Comparison of ENCODE assay signal across 1 cellular context in the genomic region with DNA sequence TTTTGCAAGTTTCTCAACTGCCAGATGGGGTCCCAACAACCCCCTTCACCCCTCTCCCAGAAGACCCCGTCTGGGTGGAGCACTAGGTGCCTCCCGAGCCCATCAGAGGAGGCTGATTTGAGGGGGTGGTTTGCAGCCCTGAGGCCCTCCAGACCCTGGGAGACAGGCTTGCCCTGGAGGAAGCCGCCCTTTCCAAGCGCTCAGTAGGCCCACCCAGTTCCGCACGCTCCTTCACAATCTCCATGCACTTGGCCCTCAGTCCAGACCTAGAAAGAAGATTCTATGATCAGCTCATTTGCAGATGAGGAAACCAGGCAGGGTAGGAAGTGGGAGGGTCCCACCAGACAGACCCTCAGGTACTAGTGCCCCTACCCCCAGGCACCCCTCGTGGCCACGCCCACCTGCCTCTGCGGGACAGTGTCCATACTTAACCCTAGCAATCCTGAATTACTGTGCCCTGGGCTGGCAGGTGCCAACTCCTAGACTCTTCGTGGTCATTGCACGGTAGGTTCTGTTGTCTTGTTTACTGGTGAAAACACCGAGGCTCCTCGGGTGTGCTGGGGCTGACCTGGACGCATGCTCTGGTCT.
TF ChIP-seq lines count a peak whose summit lies in the region.

No MANE protein-coding gene starts in this region.

TF ChIP-seq in H1, 55 proteins besides CTCF, POLR2A, EP300 and RAD21:
- TF ChIP-seq RNF2 (IDR thresholded peaks at IDR 0.05; ENCODE audit: borderline replicate concordance, low read depth, low read length, missing control alignments, poor library complexity, severe bottlenecking) = no peak
- no peak for TF ChIP-seq YY1 (IDR thresholded peaks at IDR 0.05; ENCODE audit: low read depth, low read length)
- no peak for TF ChIP-seq TAF7 (optimal IDR thresholded peaks at IDR 0.05; ENCODE audit: borderline replicate concordance, low read depth, low read length)
- no peak for TF ChIP-seq NRF1 (IDR thresholded peaks at IDR 0.05; ENCODE audit: low read depth, low read length)
- no peak for TF ChIP-seq RBBP5 (IDR thresholded peaks at IDR 0.05; ENCODE audit: borderline replicate concordance, low read depth, low read length)
- TF ChIP-seq BACH1 (IDR thresholded peaks at IDR 0.05; ENCODE audit: low read length) = no peak
- TF ChIP-seq SP1 (IDR thresholded peaks at IDR 0.05; ENCODE audit: low read depth, low read length) = no peak
TF ChIP-seq in H1: peak in this region for 0.
